ENCODE assay signal across 31 cellular contexts in the genomic region with DNA sequence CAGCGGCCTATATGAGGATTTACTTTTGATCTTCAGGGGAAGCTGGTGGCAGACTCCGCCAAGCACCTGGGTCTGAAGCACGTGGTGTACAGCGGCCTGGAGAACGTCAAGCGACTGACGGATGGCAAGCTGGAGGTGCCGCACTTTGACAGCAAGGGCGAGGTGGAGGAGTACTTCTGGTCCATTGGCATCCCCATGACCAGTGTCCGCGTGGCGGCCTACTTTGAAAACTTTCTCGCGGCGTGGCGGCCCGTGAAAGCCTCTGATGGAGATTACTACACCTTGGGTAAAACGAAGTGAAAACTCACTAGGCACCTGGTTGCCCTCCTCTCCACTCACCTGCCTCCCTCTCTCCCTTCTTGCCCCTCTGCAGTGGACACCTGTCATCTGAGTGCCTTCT.
"Had no signal": no experiment of that assay in that cellular context is flagged by ENCODE, and none has a peak within 500 bp of the region (broad histone marks: within the 10 kb centered on the region; RNA-seq: fewer than 3 reads in every experiment).

No MANE protein-coding gene starts in this region.

- H3K27me3 Mint-ChIP-seq: naive thymus-derived CD8-positive, alpha-beta T cell had no signal

- DNase-seq: naive thymus-derived CD8-positive, alpha-beta T cell; nephron progenitor cell; occipital lobe; ovary; psoas muscle; right cardiac atrium; spleen; stimulated activated CD4-positive, alpha-beta T cell treated with anti-CD3 and anti-CD28 coated beads, Interleukin-12 subunit alpha, Interleukin-12 subunit beta, amount 100 ng/mL, for 4 hours; stimulated activated CD4-positive, alpha-beta T cell treated with anti-CD3 and anti-CD28 coated beads, Interleukin-1b, Interleukin-23, amount 100 ng/mL, for 48 hours; stimulated activated CD4-positive, alpha-beta T cell treated with anti-CD3 and anti-CD28 coated beads, Interleukin-4, amount 100 ng/mL, for 1 hour; stimulated activated CD4-positive, alpha-beta T cell treated with anti-CD3 and anti-CD28 coated beads, Interleukin-4, amount 100 ng/mL, for 4 hours; stimulated activated CD8-positive, alpha-beta memory T cell treated with anti-CD3 and anti-CD28 coated beads, Interleukin-4, amount 100 ng/mL, for 48 hours; stimulated activated naive CD4-positive, alpha-beta T cell; stimulated activated naive CD8-positive, alpha-beta T cell treated with anti-CD3 and anti-CD28 coated beads, Interleukin-15, amount 100 ng/mL, for 72 hours; stimulated activated naive CD8-positive, alpha-beta T cell treated with anti-CD3 and anti-CD28 coated beads, Interleukin-15, Interleukin-2, amounts not matched to agents 100 U/mL and 50 U/mL, for 24 hours; substantia nigra; testis; tibial artery; transverse colon; upper lobe of right lung; uterus had no signal

- H3K36me3 ChIP-seq: ovary, spleen, tibial artery, transverse colon, upper lobe of right lung, uterus had no signal

- H3K27me3 ChIP-seq: ovary, spleen, suprapubic skin, testis, tibial artery, transverse colon, upper lobe of right lung, uterus had no signal

- H3K4me3 Mint-ChIP-seq: naive thymus-derived CD8-positive, alpha-beta T cell; natural killer cell treated with Interleukin-12 subunit alpha and Interleukin-12 subunit beta and Interleukin-15 and Interleukin-18, amount 100 ng/mL, for 72 hours; nephron progenitor cell; neural crest cell; stimulated activated memory B cell treated with anti-CD40 and anti-IgM and Interleukin-4, amounts not matched to agents 10 μg/mL and 1 μg/mL and 100 μg/mL, for 72 hours; stimulated activated naive CD8-positive, alpha-beta T cell treated with anti-CD3 and anti-CD28 coated beads, Interleukin-15, amount 100 ng/mL, for 72 hours; type B pancreatic cell had no signal

- H3K36me3 Mint-ChIP-seq: naive thymus-derived CD8-positive, alpha-beta T cell; natural killer cell treated with Interleukin-12 subunit alpha and Interleukin-12 subunit beta and Interleukin-15 and Interleukin-18, amount 100 ng/mL, for 72 hours; type B pancreatic cell had no signal

- H3K4me1 ChIP-seq: parathyroid adenoma, spleen, suprapubic skin, testis, tibial artery, transverse colon, upper lobe of right lung, uterus had no signal

- H3K4me3 ChIP-seq: ovary, psoas muscle, skin epidermis, smooth muscle cell, spleen, suprapubic skin, testis, tibial artery, transverse colon, upper lobe of right lung, uterus had no signal

- H3K9me3 ChIP-seq: ovary, psoas muscle, spleen, suprapubic skin, testis, tibial artery, transverse colon, upper lobe of right lung, uterus had no signal

- ATAC-seq: naive thymus-derived CD8-positive, alpha-beta T cell; psoas muscle; right cardiac atrium; sciatic nerve; stimulated activated memory B cell treated with anti-CD40 and anti-IgM and Interleukin-4, amounts not matched to agents 10 μg/mL and 1 μg/mL and 100 μg/mL, for 72 hours; stimulated activated naive CD8-positive, alpha-beta T cell treated with anti-CD3 and anti-CD28 coated beads, Interleukin-15, amount 100 ng/mL, for 72 hours; stimulated activated naive CD8-positive, alpha-beta T cell treated with anti-CD3 and anti-CD28 coated beads, Interleukin-15, Interleukin-2, amounts not matched to agents 100 U/mL and 50 U/mL, for 24 hours; upper lobe of right lung had no signal

- H3K27ac Mint-ChIP-seq: natural killer cell treated with Interleukin-12 subunit alpha and Interleukin-12 subunit beta and Interleukin-15 and Interleukin-18, amount 100 ng/mL, for 72 hours; nephron progenitor cell; progenitor cell of endocrine pancreas; stimulated activated memory B cell treated with anti-CD40 and anti-IgM and Interleukin-4, amounts not matched to agents 10 μg/mL and 1 μg/mL and 100 μg/mL, for 72 hours; stimulated activated naive CD8-positive, alpha-beta T cell treated with anti-CD3 and anti-CD28 coated beads, Interleukin-15, amount 100 ng/mL, for 72 hours; type B pancreatic cell had no signal

- H3K27ac ChIP-seq: ovary, parathyroid adenoma, psoas muscle, skin epidermis, spleen, suprapubic skin, testis, tibial artery, transverse colon, upper lobe of right lung, uterus had no signal

- H3K9me3 Mint-ChIP-seq: natural killer cell treated with Interleukin-12 subunit alpha and Interleukin-12 subunit beta and Interleukin-15 and Interleukin-18, amount 100 ng/mL, for 72 hours; nephron progenitor cell; neural crest cell; stimulated activated memory B cell treated with anti-CD40 and anti-IgM and Interleukin-4, amounts not matched to agents 10 μg/mL and 1 μg/mL and 100 μg/mL, for 72 hours; stimulated activated naive CD8-positive, alpha-beta T cell treated with anti-CD3 and anti-CD28 coated beads, Interleukin-15, amount 100 ng/mL, for 72 hours; type B pancreatic cell had no signal

- H3K9ac ChIP-seq: parathyroid adenoma had no signal

- H2AFZ ChIP-seq: parathyroid adenoma had no signal

- H3K4me2 ChIP-seq: smooth muscle cell had no signal

- H3K4me1 Mint-ChIP-seq: naive thymus-derived CD8-positive, alpha-beta T cell; nephron progenitor cell; neural crest cell; stimulated activated memory B cell treated with anti-CD40 and anti-IgM and Interleukin-4, amounts not matched to agents 10 μg/mL and 1 μg/mL and 100 μg/mL, for 72 hours had no signal
